8 cellular contexts compared by ENCODE assay signal in the genomic region with DNA sequence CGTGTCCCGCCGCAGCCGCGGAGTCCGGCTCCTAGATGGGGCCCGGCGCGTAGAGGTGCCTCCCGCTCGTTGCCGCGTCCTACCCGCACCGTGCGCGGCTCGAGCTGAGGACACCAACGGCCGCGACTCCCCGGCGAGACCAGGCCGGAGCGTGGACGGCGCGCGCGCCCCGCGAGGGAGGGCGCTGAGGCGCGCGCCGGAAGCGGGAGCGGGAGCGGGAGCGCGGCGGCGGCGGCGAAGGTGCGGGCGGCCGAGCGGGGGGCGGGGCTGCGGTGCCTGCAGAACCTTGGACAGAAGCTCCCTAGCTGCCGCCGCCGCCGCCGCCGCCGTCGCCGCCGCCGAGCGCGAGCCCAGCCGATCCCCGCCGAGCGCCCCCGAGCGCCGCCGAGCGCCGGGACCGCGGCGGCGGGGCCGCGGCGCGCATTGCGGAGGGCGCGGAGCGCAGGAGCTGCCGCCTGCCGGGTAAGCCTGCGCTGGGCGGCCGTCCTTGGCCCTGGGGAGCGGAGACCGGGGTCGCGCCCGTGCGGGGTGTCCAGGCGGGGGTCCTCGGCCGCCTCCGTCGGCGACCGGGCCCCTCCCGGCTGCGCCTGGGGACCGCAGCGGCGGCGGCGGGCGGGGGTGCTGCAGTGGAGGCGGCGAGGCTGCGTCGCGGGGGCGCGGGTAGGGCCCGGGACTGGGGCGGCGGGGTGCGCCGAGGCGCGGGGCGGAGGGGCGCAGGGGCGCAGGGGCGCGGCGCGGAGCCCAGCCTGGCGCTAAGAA. TPM values are rescaled to one million over a fixed set of nuclear protein-coding genes. Genes with fewer than 3 reads are reported as not detected.
DNase-seq lines count a peak whose midpoint lies in the region; ATAC-seq and TF ChIP-seq lines count a peak whose summit lies in the region.

CDK5R1 (plus strand) TSS at position 293 of the 759 bp plus-strand sequence. CDS start 628 bp downstream, outside the sequence.

- H4K20me1 ChIP-seq in OCI-LY7 (ENCODE audit: insufficient read depth, low read length) (0 out of 2 replicates have a peak, but pooled peaks cover 3% of the 10 kb centered on the region), fibroblast of lung (ENCODE audit: control insufficient read depth, extremely low read depth, insufficient read depth, low read length) (no peaks in the 10 kb centered on the region)

- H3K27me3 Mint-ChIP-seq in activated T-helper 1 cell treated with anti-CD3 and anti-CD28 coated beads, Interleukin-12 subunit alpha, Interleukin-12 subunit beta, Interleukin-2, Interleukin-4 antibody, amounts not matched to agents 30 ng/mL and 10 ng/mL and 1 ng/mL, durations not matched to agents 14 hours and 24 hours and 36 hours (ENCODE audit: insufficient read depth): peaks cover 3% of the 10 kb centered on the region
- H3K27me3 Mint-ChIP-seq in naive thymus-derived CD8-positive, alpha-beta T cell: no peaks in the 10 kb centered on the region

- peak within 1 kb of the TSS; percentile 55; the same call in 1 of the 2 replicates for H2AFZ ChIP-seq in OCI-LY7 (ENCODE audit: low read length)
- peak within 1 kb of the TSS; percentile 71 for H2AFZ ChIP-seq in fibroblast of lung (ENCODE audit: low read length)

- H3K4me3 ChIP-seq in OCI-LY7 (ENCODE audit: low read depth, low read length, poor library complexity, severe bottlenecking) (peak within 1 kb of the TSS; percentile 64), fibroblast of lung (replicated peaks in 1 of 4; ENCODE audit: control extremely low read depth in 1 of 4, insufficient read depth in 1 of 4, low read depth in 3 of 4, low read length in 4 of 4) (peak within 1 kb of the TSS; percentile 46 to 59 (median 52))

- DNase-seq in Ammon's horn (ENCODE audit: low spot score): peak; percentile 75
- peak; percentile 53 for DNase-seq in OCI-LY7 (ENCODE audit: low spot score)
- DNase-seq in activated T-helper 1 cell treated with anti-CD3 and anti-CD28 coated beads, Interleukin-12 subunit alpha, Interleukin-12 subunit beta, Interleukin-2, Interleukin-4 antibody, amounts not matched to agents 30 ng/mL and 10 ng/mL and 1 ng/mL, durations not matched to agents 14 hours and 24 hours and 36 hours (ENCODE audit: low spot score): peak; percentile 66
- peak; percentile 48 to 61 for DNase-seq in fibroblast of lung (ENCODE audit: low read depth in 2 of 2)
- DNase-seq in naive thymus-derived CD8-positive, alpha-beta T cell: peak; percentile 65 to 83 (median 76)
- peak in 32 of 49 donors; percentile 46 to 89 (median 74) for DNase-seq in substantia nigra (lab: John Stamatoyannopoulos, UW)

- intact Hi-C loops in OCI-LY7 (cut with micrococcal nuclease; ENCODE audit: unreplicated experiment): loop anchor here (2.0 kb wide), 1 partner anchor 32 kb away; no protein-coding TSS in a partner anchor
- intact Hi-C loops in activated T-helper 1 cell treated with anti-CD3 and anti-CD28 coated beads, Interleukin-12 subunit alpha, Interleukin-12 subunit beta, Interleukin-2, Interleukin-4 antibody, amounts not matched to agents 30 ng/mL and 10 ng/mL and 1 ng/mL, durations not matched to agents 14 hours and 24 hours and 36 hours (cut with micrococcal nuclease): loop anchor here (1.0 to 10.0 kb wide), 6 partner anchors 16 to 388 kb away; partner anchors contain the start of genes MYO1D and PSMD11

- H3K27ac ChIP-seq in OCI-LY7 (ENCODE audit: low read depth, low read length, poor library complexity, severe bottlenecking) (no peak within 1 kb of the TSS), fibroblast of lung (ENCODE audit: insufficient read depth, low read length) (peak within 1 kb of the TSS; percentile 48), substantia nigra (ENCODE audit: low read depth, low read length, poor library complexity, severe bottlenecking) (peak within 1 kb of the TSS; percentile 96)

- H3K9me2 ChIP-seq in OCI-LY7 (ENCODE audit: insufficient read depth, low read length): no peaks in the 10 kb centered on the region

- TF ChIP-seq CTCF in OCI-LY7 (conservative IDR thresholded peaks at IDR 0.05; ENCODE audit: low read length) (no peak), fibroblast of lung (conservative IDR thresholded peaks at IDR 0.05 in 1 of 2, IDR thresholded peaks at IDR 0.05 in 1 of 2; ENCODE audit: low read depth in 1 of 2, low read length in 2 of 2) (no peak)

- H3K4me2 ChIP-seq in OCI-LY7 (ENCODE audit: low read length) (peak within 1 kb of the TSS; percentile 54), fibroblast of lung (ENCODE audit: extremely low read depth, insufficient read depth, low read length) (peak within 1 kb of the TSS; percentile 94)

- H3K27me3 ChIP-seq in fibroblast of lung (ENCODE audit: control insufficient read depth, insufficient read depth, low read length): no peaks in the 10 kb centered on the region

- H3K79me2 ChIP-seq in OCI-LY7 (ENCODE audit: insufficient read depth, low read depth, low read length) (no peaks in the 10 kb centered on the region), fibroblast of lung (ENCODE audit: control insufficient read depth, insufficient read depth, low read length) (no peaks in the 10 kb centered on the region)

- no peaks in the 10 kb centered on the region for H3K9me3 Mint-ChIP-seq in activated T-helper 1 cell treated with anti-CD3 and anti-CD28 coated beads, Interleukin-12 subunit alpha, Interleukin-12 subunit beta, Interleukin-2, Interleukin-4 antibody, amounts not matched to agents 30 ng/mL and 10 ng/mL and 1 ng/mL, durations not matched to agents 14 hours and 24 hours and 36 hours
- no peaks in the 10 kb centered on the region for H3K9me3 Mint-ChIP-seq in naive thymus-derived CD8-positive, alpha-beta T cell

- peaks cover 24% of the 10 kb centered on the region for H3K4me1 Mint-ChIP-seq in activated T-helper 1 cell treated with anti-CD3 and anti-CD28 coated beads, Interleukin-12 subunit alpha, Interleukin-12 subunit beta, Interleukin-2, Interleukin-4 antibody, amounts not matched to agents 30 ng/mL and 10 ng/mL and 1 ng/mL, durations not matched to agents 14 hours and 24 hours and 36 hours (ENCODE audit: low read depth)
- peaks cover 21 to 60% (median 54%) of the 10 kb centered on the region in 4 donors for H3K4me1 Mint-ChIP-seq in naive thymus-derived CD8-positive, alpha-beta T cell

- peaks cover 23% of the 10 kb centered on the region for H3K36me3 Mint-ChIP-seq in activated T-helper 1 cell treated with anti-CD3 and anti-CD28 coated beads, Interleukin-12 subunit alpha, Interleukin-12 subunit beta, Interleukin-2, Interleukin-4 antibody, amounts not matched to agents 30 ng/mL and 10 ng/mL and 1 ng/mL, durations not matched to agents 14 hours and 24 hours and 36 hours (ENCODE audit: low read depth)
- peaks cover 9 to 33% (median 18%) of the 10 kb centered on the region in 3 donors for H3K36me3 Mint-ChIP-seq in naive thymus-derived CD8-positive, alpha-beta T cell

- peak within 1 kb of the TSS; percentile 65 for H3K27ac Mint-ChIP-seq in activated T-helper 1 cell treated with anti-CD3 and anti-CD28 coated beads, Interleukin-12 subunit alpha, Interleukin-12 subunit beta, Interleukin-2, Interleukin-4 antibody, amounts not matched to agents 30 ng/mL and 10 ng/mL and 1 ng/mL, durations not matched to agents 14 hours and 24 hours and 36 hours
- peak within 1 kb of the TSS; percentile 79 to 96 (median 90) for H3K27ac Mint-ChIP-seq in naive thymus-derived CD8-positive, alpha-beta T cell

- CTCF ChIA-PET in OCI-LY7 (lab: Charles Lee; ENCODE audit: unreplicated experiment): no interaction called here

- POLR2A ChIA-PET in OCI-LY7 (lab: Charles Lee): interaction anchor here (1.3 kb wide), 1 partner anchor 16 kb away, joined by 3 read pairs; no protein-coding TSS in a partner anchor
- POLR2A ChIA-PET in naive thymus-derived CD8-positive, alpha-beta T cell (lab: Charles Lee): interaction anchor here (0.9 to 22.8 kb wide), 13 partner anchors 9 to 390 kb away, joined by 3 to 889 read pairs (median 4); partner anchors contain the start of genes MYO1D and PSMD11

- BruUV-seq in OCI-LY7 (replicated peaks; lab: Mats Ljungman, UMichigan): no TSS peak

- H3K9me3 ChIP-seq in OCI-LY7 (ENCODE audit: low read length): no peaks in the 10 kb centered on the region
- no peaks in the 10 kb centered on the region for H3K9me3 ChIP-seq in fibroblast of lung (ENCODE audit: control insufficient read depth, insufficient read depth, low read depth, low read length)

- H3K4me1 ChIP-seq in OCI-LY7 (ENCODE audit: insufficient read depth, low read length, poor library complexity, severe bottlenecking) (peaks cover 29% of the 10 kb centered on the region), fibroblast of lung (ENCODE audit: control insufficient read depth, extremely low read depth, insufficient read depth, low read length) (peaks cover 8% of the 10 kb centered on the region)

- peaks cover 11% of the 10 kb centered on the region; the same call in 1 of the 2 replicates for H3K36me3 ChIP-seq in OCI-LY7 (ENCODE audit: insufficient read depth, low read length)
- H3K36me3 ChIP-seq in fibroblast of lung (ENCODE audit: control insufficient read depth, insufficient read depth, low read length): peaks cover 2% of the 10 kb centered on the region

- ATAC-seq in GM19025 (IDR thresholded peaks at IDR 0.05; ENCODE audit: low read depth, unreplicated experiment): peak; percentile 35
- ATAC-seq in HG03432 (IDR thresholded peaks at IDR 0.05; ENCODE audit: unreplicated experiment): peak; percentile 69
- ATAC-seq in naive thymus-derived CD8-positive, alpha-beta T cell: peak; percentile 65 to 76

- H3K4me3 Mint-ChIP-seq in activated T-helper 1 cell treated with anti-CD3 and anti-CD28 coated beads, Interleukin-12 subunit alpha, Interleukin-12 subunit beta, Interleukin-2, Interleukin-4 antibody, amounts not matched to agents 30 ng/mL and 10 ng/mL and 1 ng/mL, durations not matched to agents 14 hours and 24 hours and 36 hours: peak within 1 kb of the TSS; percentile 80
- peak within 1 kb of the TSS; percentile 84 to 95 (median 91) for H3K4me3 Mint-ChIP-seq in naive thymus-derived CD8-positive, alpha-beta T cell

- H3K9ac ChIP-seq in fibroblast of lung (ENCODE audit: insufficient read depth, low read length): peak within 1 kb of the TSS; percentile 63

RNA-seq across cellular contexts. Expression of gene CDK5R1, which starts in this region (rescaled TPM):
- total RNA-seq in OCI-LY7 (2014; rRNA removed; shearing (Covaris generic)): 0.51 and 1.3 TPM in 2 replicates
- 2.0 and 2.2 TPM in 2 replicates for total RNA-seq in OCI-LY7 (2022)
- total RNA-seq in activated T-helper 1 cell treated with anti-CD3 and anti-CD28 coated beads, Interleukin-12 subunit alpha, Interleukin-12 subunit beta, Interleukin-2, Interleukin-4 antibody, amounts not matched to agents 30 ng/mL and 10 ng/mL and 1 ng/mL, durations not matched to agents 14 hours and 24 hours and 36 hours: 6.1 and 7.1 TPM in 2 replicates
- total RNA-seq in fibroblast of lung: 0.33 and 0.51 TPM in 2 replicates
- 0.46 and 0.56 TPM in 2 replicates for polyA plus RNA-seq in fibroblast of lung
- 0.51 and 0.60 TPM in 2 replicates for polyA plus RNA-seq in fibroblast of lung (2012)
- polyA minus RNA-seq in fibroblast of lung (ENCODE audit: low replicate concordance): 0.30 TPM in 1 of 2 replicates, not detected in the other
- 10 to 100 TPM; 17.6 to 17.8 TPM for total RNA-seq in naive thymus-derived CD8-positive, alpha-beta T cell
- polyA plus RNA-seq in naive thymus-derived CD8-positive, alpha-beta T cell: 10 to 100 TPM in 1 of 3 donors, 1 to 10 TPM in 2; 5.9 to 12.0 (median 9.6) TPM

Comparison
In these comparisons a context has a peak if more than half of its experiments do, and no peak if none do; other contexts are left out.
1. Peak in DNase-seq, H3K4me3 ChIP-seq, H3K27ac ChIP-seq, H3K9ac ChIP-seq and H3K4me2 ChIP-seq in fibroblast of lung; RNA of the gene not detected or under 1 TPM.